ENCODE assay signal across 19 cellular contexts in genomic region chr6:147238164-147238563, GRCh38. TPM values are rescaled to one million over a fixed set of nuclear protein-coding genes. Genes with fewer than 3 reads are reported as not detected.
A peak's percentile ranks its signal among the peaks of the same experiment; 100 is the strongest.
DNase-seq lines count a peak whose midpoint lies in the region; ATAC-seq, FAIRE-seq and TF ChIP-seq lines count a peak whose summit lies in the region.
"Had no signal": no experiment of that assay in that cellular context is flagged by ENCODE, and none has a peak within 500 bp of the region (broad histone marks: within the 10 kb centered on the region; RNA-seq: fewer than 3 reads in every experiment).

No MANE protein-coding gene starts in this region.

- no peak overlapping the region for H3K4me2 ChIP-seq in K562 (ENCODE audit: insufficient read depth, low read length)

- no peaks in the 10 kb centered on the region for H3K9me3 Mint-ChIP-seq in progenitor cell of endocrine pancreas (ENCODE audit: low read depth)
- H3K9me3 Mint-ChIP-seq: CD4-positive, alpha-beta memory T cell had no signal

- TF ChIP-seq POLR2A in K562 (conservative IDR thresholded peaks at IDR 0.05) (no peak), Peyer's patch (IDR thresholded peaks at IDR 0.05) (no peak)

- in situ Hi-C loops in K562 (cut with MboI), result no loop called here

- no peak for FAIRE-seq in K562 (lab: Jason Lieb, UNC)
- FAIRE-seq: GM12892, HepG2 had no signal

- no peaks in the 10 kb centered on the region for H3K9me1 ChIP-seq in K562 (ENCODE audit: control insufficient read depth, insufficient read depth, low read length)

- peaks cover 23% of the 10 kb centered on the region for H3K36me3 Mint-ChIP-seq in progenitor cell of endocrine pancreas (ENCODE audit: insufficient read depth)

- no peak overlapping the region for H3K27ac ChIP-seq in K562 (ENCODE audit: extremely low read depth, low read depth, low read length)
- no peak overlapping the region for H3K27ac ChIP-seq in Peyer's patch
- H3K27ac ChIP-seq: GM23248, SJCRH30 had no signal

- TF ChIP-seq CTCF in K562 (IDR thresholded peaks at IDR 0.05 in 2 of 3, conservative IDR thresholded peaks at IDR 0.05 in 1 of 3; ENCODE audit: insufficient read depth in 2 of 3, low read depth in 1 of 3, low read length in 3 of 3) (no peak), progenitor cell of endocrine pancreas (IDR thresholded peaks at IDR 0.05; ENCODE audit: unreplicated experiment) (no peak), Peyer's patch (IDR thresholded peaks at IDR 0.05) (no peak)

- H3K4me1 ChIP-seq in K562 (replicated peaks in 1 of 2; ENCODE audit: control insufficient read depth in 2 of 2, insufficient read depth in 2 of 2, low read length in 2 of 2), result no peaks in the 10 kb centered on the region
- no peaks in the 10 kb centered on the region for H3K4me1 ChIP-seq in Peyer's patch
- H3K4me1 ChIP-seq: SJCRH30 had no signal

- no peaks in the 10 kb centered on the region for H3K4me1 Mint-ChIP-seq in progenitor cell of endocrine pancreas (ENCODE audit: low read depth)

- POLR2A ChIA-PET in K562 (lab: Yijun Ruan, JAX), result interaction anchor here (1.4 kb wide), 1 partner anchor 11 kb away, joined by 3 read pairs; no protein-coding TSS in a partner anchor

- H3K27me3 ChIP-seq in K562 (ENCODE audit: control insufficient read depth in 2 of 2, insufficient read depth in 2 of 2, low read length in 2 of 2) (no peaks in the 10 kb centered on the region), Peyer's patch (no peaks in the 10 kb centered on the region)
- H3K27me3 ChIP-seq: SJCRH30 had no signal

- CTCF ChIA-PET in K562 (lab: Yijun Ruan, JAX; ENCODE audit: low intra/inter-chr PET ratio), result no interaction called here

- 87% methylated on average over 3 of the region's 3 CpGs for WGBS in K562 (ENCODE audit: insufficient coverage, low coverage, missing lambda C conversion rate)

- DNase-seq in NCI-H1417 (lab: John Stamatoyannopoulos, UW) (peak in 2 of 3 experiments; percentile 67 to 70), NCI-H1417 treated with DMSO at 0.1 percent for 48 hours (lab: John Stamatoyannopoulos, UW) (no peak), NCI-H1105 treated with DMSO at 0.1 percent for 48 hours (lab: John Stamatoyannopoulos, UW) (peak; percentile 60), K562 (ENCODE audit: extremely low read depth in 1 of 4, low spot score in 3 of 4) (no peak), progenitor cell of endocrine pancreas (ENCODE audit: low spot score, unreplicated experiment) (no peak), NCI-H2171 (lab: John Stamatoyannopoulos, UW) (no peak), Peyer's patch (no peak)
- DNase-seq: Calu3; CD4-positive, alpha-beta memory T cell; GF-D8; GM23248; NCI-H1048; NCI-H2081; NCI-H526 treated with DMSO at 0.1 percent for 48 hours; OCI-M1; SJCRH30 had no signal

- no peaks in the 10 kb centered on the region for H3K27me3 Mint-ChIP-seq in progenitor cell of endocrine pancreas
- H3K27me3 Mint-ChIP-seq: CD4-positive, alpha-beta memory T cell had no signal

- no peak overlapping the region for H2AFZ ChIP-seq in K562 (ENCODE audit: low read depth, low read length)
- H2AFZ ChIP-seq: GM23248 had no signal

- H4K20me1 ChIP-seq in K562 (replicated peaks; ENCODE audit: control insufficient read depth, insufficient read depth, low read length), result no peaks in the 10 kb centered on the region

- peaks cover 86% of the 10 kb centered on the region for H3K79me2 ChIP-seq in K562 (ENCODE audit: control insufficient read depth, insufficient read depth, low read length)

- intact Hi-C loops in K562 (cut with micrococcal nuclease), result no loop called here

- ATAC-seq in K562, result peak; percentile 14; the same call in 1 of the 3 replicates
- no peak for ATAC-seq in HG02678 (IDR thresholded peaks at IDR 0.05; ENCODE audit: unreplicated experiment)
- ATAC-seq: HepG2 had no signal

- H3K36me3 ChIP-seq in K562 (ENCODE audit: control insufficient read depth, insufficient read depth, low read length) (peaks cover 94% of the 10 kb centered on the region), Peyer's patch (peaks cover 0 to 34% (median 0%) of the 10 kb centered on the region in 3 donors)

- H3K4me3 Mint-ChIP-seq in progenitor cell of endocrine pancreas (ENCODE audit: low read depth), result no peak overlapping the region
- H3K4me3 Mint-ChIP-seq: CD4-positive, alpha-beta memory T cell had no signal

- no peak overlapping the region for H3K9ac ChIP-seq in K562 (ENCODE audit: insufficient read depth in 1 of 2, low read depth in 2 of 2, low read length in 2 of 2)
- H3K9ac ChIP-seq: GM23248 had no signal

- H3K27ac Mint-ChIP-seq in progenitor cell of endocrine pancreas, result peak overlapping the region; percentile 31

- no peak for TF ChIP-seq EP300 in K562 (IDR thresholded peaks at IDR 0.05; ENCODE audit: low read length)

- no peaks in the 10 kb centered on the region for H3K9me3 ChIP-seq in K562 (replicated peaks; ENCODE audit: control insufficient read depth, insufficient read depth, low read depth, low read length)
- no peaks in the 10 kb centered on the region for H3K9me3 ChIP-seq in Peyer's patch
- H3K9me3 ChIP-seq: SJCRH30 had no signal

- no peak for TF ChIP-seq RAD21 in K562 (CRISPR knock-in tag; conservative IDR thresholded peaks at IDR 0.05 in 1 of 2, IDR thresholded peaks at IDR 0.05 in 1 of 2)

- BruUV-seq in K562 (replicated peaks; lab: Mats Ljungman, UMichigan), result no TSS peak

- H3K4me3 ChIP-seq in K562 (no peak overlapping the region), Peyer's patch (no peak overlapping the region)
- H3K4me3 ChIP-seq: GM23248, SJCRH30 had no signal

TF ChIP-seq in K562, 482 proteins besides CTCF, POLR2A, EP300 and RAD21 (continues in another document):
- TF ChIP-seq NCOA1 (IDR thresholded peaks at IDR 0.05; ENCODE audit: low read depth), result no peak
- TF ChIP-seq, protein P1, sequence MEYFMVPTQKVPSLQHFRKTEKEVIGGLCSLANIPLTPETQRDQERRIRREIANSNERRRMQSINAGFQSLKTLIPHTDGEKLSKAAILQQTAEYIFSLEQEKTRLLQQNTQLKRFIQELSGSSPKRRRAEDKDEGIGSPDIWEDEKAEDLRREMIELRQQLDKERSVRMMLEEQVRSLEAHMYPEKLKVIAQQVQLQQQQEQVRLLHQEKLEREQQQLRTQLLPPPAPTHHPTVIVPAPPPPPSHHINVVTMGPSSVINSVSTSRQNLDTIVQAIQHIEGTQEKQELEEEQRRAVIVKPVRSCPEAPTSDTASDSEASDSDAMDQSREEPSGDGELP (CRISPR knock-in tag; IDR thresholded peaks at IDR 0.05; ENCODE audit: borderline replicate concordance), result no peak
- TF ChIP-seq ZBTB33 (CRISPR knock-in tag; IDR thresholded peaks at IDR 0.05), result no peak

RNA-seq across cellular contexts. Expression of gene STXBP5, which starts 33.9 kb away (rescaled TPM):
- 282 and 467 TPM in 2 replicates for total RNA-seq in K562 (2011; cell fraction: chromatin; rRNA removed; ENCODE audit: low replicate concordance)
- 111 and 113 TPM in 2 replicates for total RNA-seq in K562 (2011; cell fraction: nucleolus; rRNA removed)
- 160 and 217 TPM in 2 replicates for total RNA-seq in K562 (2011; cell fraction: nucleoplasm; rRNA removed)
- total RNA-seq in K562 (2014; rRNA removed) (50.1 and 60.1 TPM in 2 replicates), K562 (2014; rRNA removed; fragmentation: Illumina TruSeq; extraction: Trizol) (114 and 158 TPM in 2 replicates), K562 (2015; rRNA removed; fragmentation: Illumina TruSeq; extraction: Trizol) (144 and 155 TPM in 2 replicates), K562 (2021) (98.8 and 115 TPM in 2 replicates), progenitor cell of endocrine pancreas (43.0 and 43.7 TPM in 2 replicates), Peyer's patch (100 to 1,000 TPM in 1 of 4 donors, 10 to 100 TPM in 3; 78.4 to 115 (median 90.7) TPM)
- polyA plus RNA-seq in K562 (2011; rRNA removed) (128 and 172 TPM in 2 replicates), K562 (2014; fragmentation: Illumina TruSeq; extraction: Trizol) (71.5 and 82.1 TPM in 2 replicates), K562 (2014; fragmentation: Nextera tagmentation; extraction: Ambion mirVana) (10 to 100 TPM; 23.3 to 23.9 TPM), K562 (2014; rRNA removed) (49.6 and 60.5 TPM in 2 replicates)
- polyA plus RNA-seq in K562 (2011; cell fraction: cytosol; rRNA removed), result 42.0 and 63.5 TPM in 2 replicates
- polyA plus RNA-seq in K562 (2011; cell fraction: nucleus; rRNA removed), result 254 and 270 TPM in 2 replicates
- polyA plus RNA-seq in K562 (2012), result 56.3 and 84.9 TPM in 2 replicates
- polyA minus RNA-seq in K562 (2011; rRNA and poly(A)+ RNA removed), result 447 and 452 TPM in 2 replicates
- polyA minus RNA-seq in K562 (2011; cell fraction: cytosol; rRNA and poly(A)+ RNA removed), result 96.1 and 167 TPM in 2 replicates
- 374 and 571 TPM in 2 replicates for polyA minus RNA-seq in K562 (2011; cell fraction: nucleus; rRNA and poly(A)+ RNA removed)

Comparison
In these comparisons a context has a peak if more than half of its experiments do, and no peak if none do; other contexts are left out.
1. DNase-seq: peak in NCI-H1417 (2 of 3) and NCI-H1105 treated with DMSO at 0.1 percent for 48 hours (single experiment); none in NCI-H1417 treated with DMSO at 0.1 percent for 48 hours (single experiment), K562 (0 of 4), progenitor cell of endocrine pancreas (single experiment), NCI-H2171 (single experiment) and Peyer's patch (0 of 3).